Comparison of ENCODE assay signal across 8 cellular contexts in genomic region chr1:6260433-6260934, GRCh38. TPM values are rescaled to one million over a fixed set of nuclear protein-coding genes. Genes with fewer than 3 reads are reported as not detected.
DNase-seq lines count a peak whose midpoint lies in the region; ATAC-seq and TF ChIP-seq lines count a peak whose summit lies in the region.

No MANE protein-coding gene starts in this region.

- intact Hi-C loops in upper lobe of right lung (cut with DNase I) (no loop called here), adrenal gland (cut with DNase I) (no loop called here)

- H3K4me3 Mint-ChIP-seq in activated naive CD8-positive, alpha-beta T cell treated with anti-CD3 and anti-CD28 coated beads for 36 hours = no peak overlapping the region

- DNase-seq in DND-41 = peak; percentile 26
- no peak for DNase-seq in HFF-Myc (ENCODE audit: extremely low read depth, low read depth)
- peak; percentile 43 for DNase-seq in activated naive CD8-positive, alpha-beta T cell treated with anti-CD3 and anti-CD28 coated beads for 36 hours
- DNase-seq in iPS-NIHi11 (ENCODE audit: low spot score) = peak; percentile 80
- DNase-seq in upper lobe of right lung = no peak
- DNase-seq in adrenal gland = no peak
- DNase-seq in G401 (ENCODE audit: low spot score) = no peak

- no peaks in the 10 kb centered on the region for H3K36me3 Mint-ChIP-seq in activated naive CD8-positive, alpha-beta T cell treated with anti-CD3 and anti-CD28 coated beads for 36 hours

- no peak overlapping the region for H3K27ac Mint-ChIP-seq in activated naive CD8-positive, alpha-beta T cell treated with anti-CD3 and anti-CD28 coated beads for 36 hours

- in situ Hi-C loops in G401 (cut with HindIII; ENCODE audit: low sequenced_read_pairs) = no loop called here

- no peak for TF ChIP-seq POLR2A in adrenal gland (IDR thresholded peaks at IDR 0.05)

- 0 to 1% (median 1%) methylated on average over 1 to 57 of the region's 61 CpGs for WGBS in adrenal gland, 4 donors

- H3K79me2 ChIP-seq in DND-41 (ENCODE audit: insufficient read depth, low read length) = no peaks in the 10 kb centered on the region

- TF ChIP-seq CTCF in DND-41 (IDR thresholded peaks at IDR 0.05; ENCODE audit: borderline replicate concordance, extremely low read depth, low read length, poor library complexity, severe bottlenecking) (no peak), HFF-Myc (IDR thresholded peaks at IDR 0.05; ENCODE audit: low read depth, low read length, missing control alignments) (no peak), upper lobe of right lung (IDR thresholded peaks at IDR 0.05) (no peak), adrenal gland (IDR thresholded peaks at IDR 0.05) (no peak)

- H3K9me3 ChIP-seq in DND-41 (ENCODE audit: insufficient read depth, low read length, severe bottlenecking) = no peaks in the 10 kb centered on the region
- H3K9me3 ChIP-seq in upper lobe of right lung = no peaks in the 10 kb centered on the region
- H3K9me3 ChIP-seq in adrenal gland (replicated peaks in 1 of 3) = no peaks in the 10 kb centered on the region

- no peaks in the 10 kb centered on the region for H3K4me1 Mint-ChIP-seq in activated naive CD8-positive, alpha-beta T cell treated with anti-CD3 and anti-CD28 coated beads for 36 hours

- H3K27ac ChIP-seq in DND-41 (ENCODE audit: low read length) (no peak overlapping the region), upper lobe of right lung (peak overlapping the region; percentile 55), adrenal gland (peak overlapping the region in 2 of 5 donors; percentile 26 to 52)

- no peaks in the 10 kb centered on the region for H3K27me3 ChIP-seq in DND-41 (ENCODE audit: insufficient read depth, low read length, poor library complexity)
- H3K27me3 ChIP-seq in upper lobe of right lung = peaks cover 4% of the 10 kb centered on the region
- no peaks in the 10 kb centered on the region for H3K27me3 ChIP-seq in adrenal gland

- peak overlapping the region; percentile 41; the same call in 1 of the 2 replicates for H3K9ac ChIP-seq in DND-41 (ENCODE audit: low read depth, low read length)

- H3K9me3 Mint-ChIP-seq in activated naive CD8-positive, alpha-beta T cell treated with anti-CD3 and anti-CD28 coated beads for 36 hours = no peaks in the 10 kb centered on the region

- peaks cover 20% of the 10 kb centered on the region for H3K27me3 Mint-ChIP-seq in activated naive CD8-positive, alpha-beta T cell treated with anti-CD3 and anti-CD28 coated beads for 36 hours

- H3K36me3 ChIP-seq in DND-41 (ENCODE audit: insufficient read depth, low read length) (peaks cover 23% of the 10 kb centered on the region), upper lobe of right lung (no peaks in the 10 kb centered on the region), adrenal gland (replicated peaks in 1 of 2) (no peaks in the 10 kb centered on the region)

- H3K4me3 ChIP-seq in DND-41 (ENCODE audit: low read depth in 1 of 2, low read length in 2 of 2) (peak overlapping the region in 1 of 2 experiments; percentile 55; a peak in 3 of 4 replicates), HFF-Myc (replicated peaks; ENCODE audit: low read depth, low read length) (peak overlapping the region; percentile 58), upper lobe of right lung (peak overlapping the region; percentile 67), adrenal gland (peak overlapping the region in 2 of 4 donors; percentile 28 to 65)

- H3K4me1 ChIP-seq in DND-41 (ENCODE audit: insufficient read depth, low read length) = peaks cover 14% of the 10 kb centered on the region
- H3K4me1 ChIP-seq in upper lobe of right lung = peaks cover 9% of the 10 kb centered on the region
- peaks cover 4 to 6% of the 10 kb centered on the region in 2 donors for H3K4me1 ChIP-seq in adrenal gland (replicated peaks in 1 of 2)

- ATAC-seq in DND-41 (ENCODE audit: insufficient read depth, low read depth) (peak; percentile 47), upper lobe of right lung (peak; percentile 8), GM21825 (IDR thresholded peaks at IDR 0.05; ENCODE audit: unreplicated experiment) (no peak)

- peaks cover 48% of the 10 kb centered on the region for H4K20me1 ChIP-seq in DND-41 (ENCODE audit: insufficient read depth, low read length)

- H2AFZ ChIP-seq in DND-41 (ENCODE audit: low read depth, low read length) = no peak overlapping the region; the same call in 1 of the 2 replicates

- H3K4me2 ChIP-seq in DND-41 (ENCODE audit: insufficient read depth, low read length) = peak overlapping the region; percentile 77

RNA-seq across cellular contexts. Expression of gene GPR153, which starts 0.4 kb away (rescaled TPM):
- under 1 TPM; 0.54 to 0.56 TPM for total RNA-seq in activated naive CD8-positive, alpha-beta T cell treated with anti-CD3 and anti-CD28 coated beads for 36 hours
- total RNA-seq in upper lobe of right lung (16.9 TPM), adrenal gland (1 to 10 TPM; 1.9 to 5.9 (median 3.1) TPM)
- 1 to 10 TPM in 2 of 3 donors, under 1 TPM in 1; 0.86 to 3.2 (median 2.4) TPM for polyA plus RNA-seq in adrenal gland
- 3.3 and 4.5 TPM in 2 replicates for total RNA-seq in G401 (2014; rRNA removed; shearing (Covaris generic))

RNA-seq across cellular contexts. Expression of gene HES3, which starts 16.5 kb away (rescaled TPM):
- not detected for total RNA-seq in activated naive CD8-positive, alpha-beta T cell treated with anti-CD3 and anti-CD28 coated beads for 36 hours
- total RNA-seq in upper lobe of right lung = not detected
- total RNA-seq in adrenal gland = not detected
- polyA plus RNA-seq in adrenal gland = not detected
- not detected in 2 replicates for total RNA-seq in G401 (2014; rRNA removed; shearing (Covaris generic))

RNA-seq across cellular contexts. Expression of gene ICMT, which starts 24.7 kb away (rescaled TPM):
- 10 to 100 TPM; 57.4 to 58.1 TPM for total RNA-seq in activated naive CD8-positive, alpha-beta T cell treated with anti-CD3 and anti-CD28 coated beads for 36 hours
- total RNA-seq in upper lobe of right lung = 56.9 TPM
- total RNA-seq in adrenal gland = 10 to 100 TPM; 42.0 to 89.2 (median 67.8) TPM
- 10 to 100 TPM; 12.6 to 98.0 (median 17.0) TPM for polyA plus RNA-seq in adrenal gland
- 93.8 and 107 TPM in 2 replicates for total RNA-seq in G401 (2014; rRNA removed; shearing (Covaris generic))

RNA-seq across cellular contexts. Expression of gene RNF207, which starts 54.6 kb away (rescaled TPM):
- 1 to 10 TPM; 5.0 to 6.2 TPM for total RNA-seq in activated naive CD8-positive, alpha-beta T cell treated with anti-CD3 and anti-CD28 coated beads for 36 hours
- total RNA-seq in upper lobe of right lung = 12.7 TPM
- total RNA-seq in adrenal gland = 10 to 100 TPM in 5 of 8 donors, 1 to 10 TPM in 3; 2.2 to 16.5 (median 11.3) TPM
- polyA plus RNA-seq in adrenal gland = 10 to 100 TPM in 2 of 3 donors, 1 to 10 TPM in 1; 3.8 to 47.4 (median 17.1) TPM
- total RNA-seq in G401 (2014; rRNA removed; shearing (Covaris generic)) = 0.44 and 5.1 TPM in 2 replicates

Comparison
In these comparisons a context has a peak if more than half of its experiments do, and no peak if none do; other contexts are left out.
1. DNase-seq: peak in DND-41 (single experiment), activated naive CD8-positive, alpha-beta T cell treated with anti-CD3 and anti-CD28 coated beads for 36 hours (single experiment) and iPS-NIHi11 (single experiment); none in HFF-Myc (single experiment), upper lobe of right lung (single experiment), adrenal gland (0 of 7) and G401 (single experiment).